1 cellular context compared by ENCODE assay signal in the genomic region with DNA sequence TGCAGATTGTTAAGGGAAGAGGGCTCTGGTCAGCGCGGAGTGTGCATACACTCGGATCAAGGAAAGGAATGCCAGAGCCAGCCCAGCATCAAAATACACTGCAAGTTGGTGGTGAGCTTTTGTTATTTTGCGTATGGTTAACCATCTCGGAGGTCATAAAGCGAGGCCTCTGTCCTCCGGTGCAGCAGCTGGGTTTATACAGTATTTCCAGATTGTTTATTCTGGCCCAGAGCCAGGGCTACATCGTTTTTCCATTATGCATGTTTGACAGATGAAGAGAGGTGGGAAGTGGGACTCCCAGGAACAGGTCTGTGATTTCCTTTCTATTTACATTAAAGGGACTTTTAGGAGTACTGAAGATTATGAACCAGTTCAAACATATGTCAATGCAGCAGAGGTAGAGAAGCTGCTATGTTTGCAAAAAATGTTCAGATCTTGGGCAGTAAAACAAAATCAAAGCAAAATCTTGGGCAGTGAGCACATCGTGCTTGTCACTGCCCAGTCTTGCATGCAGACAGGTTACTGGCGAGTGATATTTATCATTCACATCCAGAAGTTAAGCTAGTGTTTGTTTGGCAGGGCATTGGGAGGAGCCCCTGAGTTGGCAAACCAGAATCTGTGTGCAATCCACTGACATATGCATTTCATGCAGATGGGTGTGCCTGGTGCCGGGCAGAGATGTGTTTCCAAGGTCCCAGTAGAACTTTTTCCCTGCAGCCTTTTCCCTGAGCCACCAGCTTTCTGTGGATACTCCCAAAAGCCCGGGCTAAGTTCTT.
TF ChIP-seq lines count a peak whose summit lies in the region.

No MANE protein-coding gene starts in this region.

TF ChIP-seq in HepG2, 621 proteins besides CTCF, POLR2A, EP300 and RAD21 (continued from another document and continues in another):
- TF ChIP-seq, protein P1, sequence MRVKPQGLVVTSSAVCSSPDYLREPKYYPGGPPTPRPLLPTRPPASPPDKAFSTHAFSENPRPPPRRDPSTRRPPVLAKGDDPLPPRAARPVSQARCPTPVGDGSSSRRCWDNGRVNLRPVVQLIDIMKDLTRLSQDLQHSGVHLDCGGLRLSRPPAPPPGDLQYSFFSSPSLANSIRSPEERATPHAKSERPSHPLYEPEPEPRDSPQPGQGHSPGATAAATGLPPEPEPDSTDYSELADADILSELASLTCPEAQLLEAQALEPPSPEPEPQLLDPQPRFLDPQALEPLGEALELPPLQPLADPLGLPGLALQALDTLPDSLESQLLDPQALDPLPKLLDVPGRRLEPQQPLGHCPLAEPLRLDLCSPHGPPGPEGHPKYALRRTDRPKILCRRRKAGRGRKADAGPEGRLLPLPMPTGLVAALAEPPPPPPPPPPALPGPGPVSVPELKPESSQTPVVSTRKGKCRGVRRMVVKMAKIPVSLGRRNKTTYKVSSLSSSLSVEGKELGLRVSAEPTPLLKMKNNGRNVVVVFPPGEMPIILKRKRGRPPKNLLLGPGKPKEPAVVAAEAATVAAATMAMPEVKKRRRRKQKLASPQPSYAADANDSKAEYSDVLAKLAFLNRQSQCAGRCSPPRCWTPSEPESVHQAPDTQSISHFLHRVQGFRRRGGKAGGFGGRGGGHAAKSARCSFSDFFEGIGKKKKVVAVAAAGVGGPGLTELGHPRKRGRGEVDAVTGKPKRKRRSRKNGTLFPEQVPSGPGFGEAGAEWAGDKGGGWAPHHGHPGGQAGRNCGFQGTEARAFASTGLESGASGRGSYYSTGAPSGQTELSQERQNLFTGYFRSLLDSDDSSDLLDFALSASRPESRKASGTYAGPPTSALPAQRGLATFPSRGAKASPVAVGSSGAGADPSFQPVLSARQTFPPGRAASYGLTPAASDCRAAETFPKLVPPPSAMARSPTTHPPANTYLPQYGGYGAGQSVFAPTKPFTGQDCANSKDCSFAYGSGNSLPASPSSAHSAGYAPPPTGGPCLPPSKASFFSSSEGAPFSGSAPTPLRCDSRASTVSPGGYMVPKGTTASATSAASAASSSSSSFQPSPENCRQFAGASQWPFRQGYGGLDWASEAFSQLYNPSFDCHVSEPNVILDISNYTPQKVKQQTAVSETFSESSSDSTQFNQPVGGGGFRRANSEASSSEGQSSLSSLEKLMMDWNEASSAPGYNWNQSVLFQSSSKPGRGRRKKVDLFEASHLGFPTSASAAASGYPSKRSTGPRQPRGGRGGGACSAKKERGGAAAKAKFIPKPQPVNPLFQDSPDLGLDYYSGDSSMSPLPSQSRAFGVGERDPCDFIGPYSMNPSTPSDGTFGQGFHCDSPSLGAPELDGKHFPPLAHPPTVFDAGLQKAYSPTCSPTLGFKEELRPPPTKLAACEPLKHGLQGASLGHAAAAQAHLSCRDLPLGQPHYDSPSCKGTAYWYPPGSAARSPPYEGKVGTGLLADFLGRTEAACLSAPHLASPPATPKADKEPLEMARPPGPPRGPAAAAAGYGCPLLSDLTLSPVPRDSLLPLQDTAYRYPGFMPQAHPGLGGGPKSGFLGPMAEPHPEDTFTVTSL (CRISPR knock-in tag; IDR thresholded peaks at IDR 0.05; ENCODE audit: borderline replicate concordance), result 0 out of 2 replicates have a peak, but pooled peaks have one; percentile 46
- TF ChIP-seq HOXA3 (CRISPR knock-in tag; IDR thresholded peaks at IDR 0.05) (no peak), KLF11 (CRISPR knock-in tag; IDR thresholded peaks at IDR 0.05) (no peak), NPAS2 (CRISPR knock-in tag; IDR thresholded peaks at IDR 0.05; ENCODE audit: borderline replicate concordance) (no peak), ZNF160 (CRISPR knock-in tag; IDR thresholded peaks at IDR 0.05) (no peak), MAZ (IDR thresholded peaks at IDR 0.05; ENCODE audit: borderline replicate concordance, low read depth, low read length) (no peak), MAZ (CRISPR knock-in tag; IDR thresholded peaks at IDR 0.05; ENCODE audit: low read depth) (no peak), REST (IDR thresholded peaks at IDR 0.05; ENCODE audit: borderline replicate concordance in 1 of 2, low read depth in 1 of 2, low read length in 2 of 2) (0 out of 4 replicates have a peak, but pooled peaks of 1 of the 2 experiments have one; percentile 24), ZNF550 (CRISPR knock-in tag; IDR thresholded peaks at IDR 0.05; ENCODE audit: borderline replicate concordance) (no peak), ZNF678 (CRISPR knock-in tag; IDR thresholded peaks at IDR 0.05) (no peak), HDAC2 (CRISPR knock-in tag; IDR thresholded peaks at IDR 0.05) (peak; percentile 39), PPARG (CRISPR knock-in tag; conservative IDR thresholded peaks at IDR 0.05) (peak; percentile 8; the same call in 1 of the 2 replicates), ZNF441 (CRISPR knock-in tag; IDR thresholded peaks at IDR 0.05; ENCODE audit: borderline replicate concordance) (no peak), REXO4 (CRISPR knock-in tag; IDR thresholded peaks at IDR 0.05; ENCODE audit: borderline replicate concordance) (no peak), ZNF674 (CRISPR knock-in tag; IDR thresholded peaks at IDR 0.05; ENCODE audit: low read depth) (no peak), SP5 (CRISPR knock-in tag; IDR thresholded peaks at IDR 0.05; ENCODE audit: borderline replicate concordance, low read depth) (no peak), GZF1 (CRISPR knock-in tag; IDR thresholded peaks at IDR 0.05) (no peak), PHF5A (CRISPR knock-in tag; IDR thresholded peaks at IDR 0.05; ENCODE audit: low read depth, unreplicated experiment) (no peak), CAMTA2 (CRISPR knock-in tag; IDR thresholded peaks at IDR 0.05; ENCODE audit: borderline replicate concordance) (no peak), SOX5 (CRISPR knock-in tag; IDR thresholded peaks at IDR 0.05; ENCODE audit: borderline replicate concordance) (peak; percentile 67; the same call in 1 of the 2 replicates), ZSCAN31 (CRISPR knock-in tag; IDR thresholded peaks at IDR 0.05; ENCODE audit: low read depth) (no peak), KMT2B (CRISPR knock-in tag; IDR thresholded peaks at IDR 0.05) (no peak), PITX1 (CRISPR knock-in tag; IDR thresholded peaks at IDR 0.05) (no peak), TSC22D2 (CRISPR knock-in tag; IDR thresholded peaks at IDR 0.05; ENCODE audit: borderline replicate concordance) (no peak), ZNF547 (CRISPR knock-in tag; IDR thresholded peaks at IDR 0.05) (no peak), ZNF232 (CRISPR knock-in tag; IDR thresholded peaks at IDR 0.05; ENCODE audit: borderline replicate concordance) (no peak), ZNF143 (CRISPR knock-in tag; IDR thresholded peaks at IDR 0.05) (no peak), ZFP36 (IDR thresholded peaks at IDR 0.05; ENCODE audit: borderline replicate concordance, low read depth, low read length, partially characterized antibody) (no peak), SALL1 (CRISPR knock-in tag; IDR thresholded peaks at IDR 0.05) (peak; percentile 49), GFI1 (CRISPR knock-in tag; IDR thresholded peaks at IDR 0.05; ENCODE audit: borderline replicate concordance) (peak; percentile 87), POGZ (CRISPR knock-in tag; IDR thresholded peaks at IDR 0.05) (0 out of 2 replicates have a peak, but pooled peaks have one; percentile 11), KDM6A (CRISPR knock-in tag; IDR thresholded peaks at IDR 0.05; ENCODE audit: low read depth) (0 out of 2 replicates have a peak, but pooled peaks have one; percentile 4), SOX6 (IDR thresholded peaks at IDR 0.05) (no peak), SOX6 (CRISPR knock-in tag; IDR thresholded peaks at IDR 0.05) (peak; percentile 86)
- TF ChIP-seq, protein P2, sequence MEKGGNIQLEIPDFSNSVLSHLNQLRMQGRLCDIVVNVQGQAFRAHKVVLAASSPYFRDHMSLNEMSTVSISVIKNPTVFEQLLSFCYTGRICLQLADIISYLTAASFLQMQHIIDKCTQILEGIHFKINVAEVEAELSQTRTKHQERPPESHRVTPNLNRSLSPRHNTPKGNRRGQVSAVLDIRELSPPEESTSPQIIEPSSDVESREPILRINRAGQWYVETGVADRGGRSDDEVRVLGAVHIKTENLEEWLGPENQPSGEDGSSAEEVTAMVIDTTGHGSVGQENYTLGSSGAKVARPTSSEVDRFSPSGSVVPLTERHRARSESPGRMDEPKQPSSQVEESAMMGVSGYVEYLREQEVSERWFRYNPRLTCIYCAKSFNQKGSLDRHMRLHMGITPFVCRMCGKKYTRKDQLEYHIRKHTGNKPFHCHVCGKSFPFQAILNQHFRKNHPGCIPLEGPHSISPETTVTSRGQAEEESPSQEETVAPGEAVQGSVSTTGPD (CRISPR knock-in tag; IDR thresholded peaks at IDR 0.05), result peak; percentile 84; the same call in 1 of the 2 replicates
- TF ChIP-seq, protein P3, sequence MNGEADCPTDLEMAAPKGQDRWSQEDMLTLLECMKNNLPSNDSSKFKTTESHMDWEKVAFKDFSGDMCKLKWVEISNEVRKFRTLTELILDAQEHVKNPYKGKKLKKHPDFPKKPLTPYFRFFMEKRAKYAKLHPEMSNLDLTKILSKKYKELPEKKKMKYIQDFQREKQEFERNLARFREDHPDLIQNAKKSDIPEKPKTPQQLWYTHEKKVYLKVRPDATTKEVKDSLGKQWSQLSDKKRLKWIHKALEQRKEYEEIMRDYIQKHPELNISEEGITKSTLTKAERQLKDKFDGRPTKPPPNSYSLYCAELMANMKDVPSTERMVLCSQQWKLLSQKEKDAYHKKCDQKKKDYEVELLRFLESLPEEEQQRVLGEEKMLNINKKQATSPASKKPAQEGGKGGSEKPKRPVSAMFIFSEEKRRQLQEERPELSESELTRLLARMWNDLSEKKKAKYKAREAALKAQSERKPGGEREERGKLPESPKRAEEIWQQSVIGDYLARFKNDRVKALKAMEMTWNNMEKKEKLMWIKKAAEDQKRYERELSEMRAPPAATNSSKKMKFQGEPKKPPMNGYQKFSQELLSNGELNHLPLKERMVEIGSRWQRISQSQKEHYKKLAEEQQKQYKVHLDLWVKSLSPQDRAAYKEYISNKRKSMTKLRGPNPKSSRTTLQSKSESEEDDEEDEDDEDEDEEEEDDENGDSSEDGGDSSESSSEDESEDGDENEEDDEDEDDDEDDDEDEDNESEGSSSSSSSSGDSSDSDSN (CRISPR knock-in tag; IDR thresholded peaks at IDR 0.05), result no peak
- TF ChIP-seq, protein P4, sequence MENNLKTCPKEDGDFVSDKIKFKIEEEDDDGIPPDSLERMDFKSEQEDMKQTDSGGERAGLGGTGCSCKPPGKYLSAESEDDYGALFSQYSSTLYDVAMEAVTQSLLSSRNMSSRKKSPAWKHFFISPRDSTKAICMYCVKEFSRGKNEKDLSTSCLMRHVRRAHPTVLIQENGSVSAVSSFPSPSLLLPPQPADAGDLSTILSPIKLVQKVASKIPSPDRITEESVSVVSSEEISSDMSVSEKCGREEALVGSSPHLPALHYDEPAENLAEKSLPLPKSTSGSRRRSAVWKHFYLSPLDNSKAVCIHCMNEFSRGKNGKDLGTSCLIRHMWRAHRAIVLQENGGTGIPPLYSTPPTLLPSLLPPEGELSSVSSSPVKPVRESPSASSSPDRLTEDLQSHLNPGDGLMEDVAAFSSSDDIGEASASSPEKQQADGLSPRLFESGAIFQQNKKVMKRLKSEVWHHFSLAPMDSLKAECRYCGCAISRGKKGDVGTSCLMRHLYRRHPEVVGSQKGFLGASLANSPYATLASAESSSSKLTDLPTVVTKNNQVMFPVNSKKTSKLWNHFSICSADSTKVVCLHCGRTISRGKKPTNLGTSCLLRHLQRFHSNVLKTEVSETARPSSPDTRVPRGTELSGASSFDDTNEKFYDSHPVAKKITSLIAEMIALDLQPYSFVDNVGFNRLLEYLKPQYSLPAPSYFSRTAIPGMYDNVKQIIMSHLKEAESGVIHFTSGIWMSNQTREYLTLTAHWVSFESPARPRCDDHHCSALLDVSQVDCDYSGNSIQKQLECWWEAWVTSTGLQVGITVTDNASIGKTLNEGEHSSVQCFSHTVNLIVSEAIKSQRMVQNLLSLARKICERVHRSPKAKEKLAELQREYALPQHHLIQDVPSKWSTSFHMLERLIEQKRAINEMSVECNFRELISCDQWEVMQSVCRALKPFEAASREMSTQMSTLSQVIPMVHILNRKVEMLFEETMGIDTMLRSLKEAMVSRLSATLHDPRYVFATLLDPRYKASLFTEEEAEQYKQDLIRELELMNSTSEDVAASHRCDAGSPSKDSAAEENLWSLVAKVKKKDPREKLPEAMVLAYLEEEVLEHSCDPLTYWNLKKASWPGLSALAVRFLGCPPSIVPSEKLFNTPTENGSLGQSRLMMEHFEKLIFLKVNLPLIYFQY (CRISPR knock-in tag; IDR thresholded peaks at IDR 0.05; ENCODE audit: borderline replicate concordance), result no peak
- TF ChIP-seq, protein P5, sequence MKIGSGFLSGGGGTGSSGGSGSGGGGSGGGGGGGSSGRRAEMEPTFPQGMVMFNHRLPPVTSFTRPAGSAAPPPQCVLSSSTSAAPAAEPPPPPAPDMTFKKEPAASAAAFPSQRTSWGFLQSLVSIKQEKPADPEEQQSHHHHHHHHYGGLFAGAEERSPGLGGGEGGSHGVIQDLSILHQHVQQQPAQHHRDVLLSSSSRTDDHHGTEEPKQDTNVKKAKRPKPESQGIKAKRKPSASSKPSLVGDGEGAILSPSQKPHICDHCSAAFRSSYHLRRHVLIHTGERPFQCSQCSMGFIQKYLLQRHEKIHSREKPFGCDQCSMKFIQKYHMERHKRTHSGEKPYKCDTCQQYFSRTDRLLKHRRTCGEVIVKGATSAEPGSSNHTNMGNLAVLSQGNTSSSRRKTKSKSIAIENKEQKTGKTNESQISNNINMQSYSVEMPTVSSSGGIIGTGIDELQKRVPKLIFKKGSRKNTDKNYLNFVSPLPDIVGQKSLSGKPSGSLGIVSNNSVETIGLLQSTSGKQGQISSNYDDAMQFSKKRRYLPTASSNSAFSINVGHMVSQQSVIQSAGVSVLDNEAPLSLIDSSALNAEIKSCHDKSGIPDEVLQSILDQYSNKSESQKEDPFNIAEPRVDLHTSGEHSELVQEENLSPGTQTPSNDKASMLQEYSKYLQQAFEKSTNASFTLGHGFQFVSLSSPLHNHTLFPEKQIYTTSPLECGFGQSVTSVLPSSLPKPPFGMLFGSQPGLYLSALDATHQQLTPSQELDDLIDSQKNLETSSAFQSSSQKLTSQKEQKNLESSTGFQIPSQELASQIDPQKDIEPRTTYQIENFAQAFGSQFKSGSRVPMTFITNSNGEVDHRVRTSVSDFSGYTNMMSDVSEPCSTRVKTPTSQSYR (CRISPR knock-in tag; IDR thresholded peaks at IDR 0.05; ENCODE audit: borderline replicate concordance), result no peak
